25 cellular contexts compared by ENCODE assay signal in the genomic region with DNA sequence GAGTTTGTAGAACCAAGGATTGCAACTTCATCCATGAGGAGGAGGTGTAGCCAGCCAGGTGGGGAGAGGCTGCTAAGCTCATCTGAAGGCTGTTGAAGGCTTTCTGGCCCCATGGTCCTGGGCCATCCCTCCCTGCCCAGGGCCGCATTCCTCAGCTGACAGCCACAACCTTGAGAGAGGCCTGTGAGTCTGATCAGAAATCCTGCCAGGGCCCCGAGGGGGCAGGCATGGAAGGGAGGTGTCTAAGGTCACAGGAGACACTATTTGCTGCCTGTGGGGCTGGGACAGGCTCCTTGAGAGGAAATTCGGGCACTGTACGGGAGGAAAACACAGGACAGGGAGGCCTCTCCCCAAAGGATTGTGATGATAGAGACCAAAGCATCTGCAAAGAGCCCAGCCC.
DNase-seq lines count a peak whose midpoint lies in the region; ATAC-seq and TF ChIP-seq lines count a peak whose summit lies in the region.
"Had no signal": no experiment of that assay in that cellular context is flagged by ENCODE, and none has a peak within 500 bp of the region (broad histone marks: within the 10 kb centered on the region; RNA-seq: fewer than 3 reads in every experiment).

No MANE protein-coding gene starts in this region.

- no peak overlapping the region for H3K23ac ChIP-seq in neuronal stem cell (ENCODE audit: low read depth, low read length, poor library complexity)

- H3K18ac ChIP-seq in neuronal stem cell (ENCODE audit: low read length) = no peak overlapping the region

- H3K4me3 Mint-ChIP-seq in CD4-positive, alpha-beta T cell = no peak overlapping the region
- H3K4me3 Mint-ChIP-seq: H9 had no signal

- H4K20me1 ChIP-seq in BLaER1 = no peaks in the 10 kb centered on the region

- no peak overlapping the region for H2BK12ac ChIP-seq in neuronal stem cell (ENCODE audit: low read length)

- H3K79me1 ChIP-seq in neuronal stem cell (ENCODE audit: low read depth, low read length) = no peaks in the 10 kb centered on the region

- H3K4me3 ChIP-seq in BLaER1 (no peak overlapping the region), neuronal stem cell (ENCODE audit: low read length in 2 of 2) (no peak overlapping the region), left lung (no peak overlapping the region)
- H3K4me3 ChIP-seq: A549, GM23248 had no signal

- peak overlapping the region; percentile 12 for H3K27ac Mint-ChIP-seq in CD4-positive, alpha-beta T cell
- H3K27ac Mint-ChIP-seq: H9 had no signal

- H2BK120ac ChIP-seq in neuronal stem cell (ENCODE audit: low read depth, low read length) = no peak overlapping the region

- no peak overlapping the region for H3K4ac ChIP-seq in neuronal stem cell (ENCODE audit: low read length)

- H3K27me3 ChIP-seq in BLaER1 (no peaks in the 10 kb centered on the region), neuronal stem cell (ENCODE audit: control insufficient read depth in 3 of 3, insufficient read depth in 3 of 3, low read depth in 1 of 3, low read length in 3 of 3) (peaks cover 0 to 2% (median 0%) of the 10 kb centered on the region in 3 experiments), left lung (no peaks in the 10 kb centered on the region)
- no peaks in the 10 kb centered on the region for H3K27me3 ChIP-seq in CD4-positive, alpha-beta T cell (ENCODE audit: control insufficient read depth, insufficient read depth, low read length)

- no peak overlapping the region for H2BK15ac ChIP-seq in neuronal stem cell (ENCODE audit: low read length)

- no peaks in the 10 kb centered on the region for H3K9me3 Mint-ChIP-seq in CD4-positive, alpha-beta T cell
- H3K9me3 Mint-ChIP-seq: H9 had no signal

- H3K36me3 Mint-ChIP-seq in CD4-positive, alpha-beta T cell (ENCODE audit: low read depth) = no peaks in the 10 kb centered on the region

- H3K9ac ChIP-seq in BLaER1 (no peak overlapping the region), neuronal stem cell (ENCODE audit: low read depth, low read length, poor library complexity) (no peak overlapping the region)
- H3K9ac ChIP-seq: GM23248 had no signal

- POLR2A ChIA-PET in CD4-positive, alpha-beta T cell (lab: Charles Lee) = interaction anchor here (1.4 to 1.6 kb wide), 2 partner anchors 21 to 46 kb away, joined by 3 to 6 read pairs; no protein-coding TSS in a partner anchor

- no peak for ATAC-seq in CD4-positive, alpha-beta T cell (ENCODE audit: poor library complexity)
- no peak for ATAC-seq in left lung
- ATAC-seq: A549, HepG2, Panc1 had no signal

- no peak overlapping the region for H4K91ac ChIP-seq in neuronal stem cell (ENCODE audit: low read depth, low read length, poor library complexity)

- no CpG with 5 or more reads among the region's 4 CpGs for WGBS in neuronal stem cell (ENCODE audit: extremely low coverage in 2 of 2, insufficient read length in 2 of 2, insufficient replicate concordance in 1 of 2), 2 donors

- DNase-seq in CD4-positive, alpha-beta T cell = no peak
- DNase-seq in islet precursor cell (peak; percentile 82), neuronal stem cell (ENCODE audit: low spot score) (no peak), NK-92 (lab: John Stamatoyannopoulos, UW; ENCODE audit: unreplicated experiment) (no peak), left lung (no peak), NCI-H774 (lab: John Stamatoyannopoulos, UW) (no peak)
- DNase-seq: AML-193; CD8-positive, alpha-beta memory T cell; DMS153; DND-41; GM23248; H9; Kasumi-1; NCI-H1092 treated with DMSO at 0.1 percent for 48 hours; NCI-H1436; NCI-H187 treated with DMSO at 0.1 percent for 48 hours; NCI-H2171 treated with DMSO at 0.1 percent for 48 hours; NCI-H524; SHP77 treated with DMSO at 0.1 percent for 48 hours had no signal

- CTCF ChIA-PET in CD4-positive, alpha-beta T cell (lab: Charles Lee) = interaction anchor here (1.4 to 2.4 kb wide), 3 partner anchors 11 to 78 kb away, joined by 4 to 8 read pairs (median 7); no protein-coding TSS in a partner anchor

- no peak overlapping the region for H3K14ac ChIP-seq in neuronal stem cell (ENCODE audit: low read length)

- H3K4me1 ChIP-seq in BLaER1 = peaks cover 42% of the 10 kb centered on the region
- no peaks in the 10 kb centered on the region for H3K4me1 ChIP-seq in neuronal stem cell (ENCODE audit: control insufficient read depth in 2 of 2, insufficient read depth in 1 of 2, low read depth in 1 of 2, low read length in 2 of 2)
- no peaks in the 10 kb centered on the region for H3K4me1 ChIP-seq in left lung
- H3K4me1 ChIP-seq: A549 had no signal

- H2BK5ac ChIP-seq in neuronal stem cell (ENCODE audit: low read length) = no peak overlapping the region

- H3K36me3 ChIP-seq in BLaER1 (no peaks in the 10 kb centered on the region), neuronal stem cell (replicated peaks in 1 of 2; ENCODE audit: control insufficient read depth in 2 of 2, insufficient read depth in 2 of 2, low read length in 2 of 2) (no peaks in the 10 kb centered on the region), left lung (no peaks in the 10 kb centered on the region)

- TF ChIP-seq CTCF in CD4-positive, alpha-beta T cell (IDR thresholded peaks at IDR 0.05) = no peak
- TF ChIP-seq CTCF in left lung (IDR thresholded peaks at IDR 0.05) = no peak

- no peaks in the 10 kb centered on the region for H3K27me3 Mint-ChIP-seq in CD4-positive, alpha-beta T cell
- H3K27me3 Mint-ChIP-seq: CD8-positive, alpha-beta memory T cell had no signal

- H3K4me1 Mint-ChIP-seq in CD4-positive, alpha-beta T cell (ENCODE audit: low read depth) = peaks cover 45% of the 10 kb centered on the region

- H3K4me2 ChIP-seq in BLaER1 (peak overlapping the region; percentile 57), neuronal stem cell (ENCODE audit: insufficient read depth, low read length, poor library complexity, severe bottlenecking) (no peak overlapping the region)
- H3K4me2 ChIP-seq: A549 had no signal

- no peak overlapping the region; the same call in 1 of the 2 replicates for H3K27ac ChIP-seq in BLaER1
- no peak overlapping the region for H3K27ac ChIP-seq in CD4-positive, alpha-beta T cell (ENCODE audit: low read depth, low read length)
- no peak overlapping the region for H3K27ac ChIP-seq in neuronal stem cell (replicated peaks; ENCODE audit: low read length)
- no peak overlapping the region for H3K27ac ChIP-seq in left lung
- H3K27ac ChIP-seq: A549, C4-2B, GM23248, RWPE1 had no signal

- intact Hi-C loops in CD4-positive, alpha-beta T cell (cut with DNase I, micrococcal nuclease) = no loop called here
- intact Hi-C loops in left lung (cut with DNase I) = no loop called here

- H3K9me3 ChIP-seq in BLaER1 (peaks cover 25% of the 10 kb centered on the region), neuronal stem cell (replicated peaks in 1 of 2; ENCODE audit: control insufficient read depth in 2 of 2, insufficient read depth in 1 of 2, low read depth in 1 of 2, low read length in 2 of 2) (no peaks in the 10 kb centered on the region), left lung (no peaks in the 10 kb centered on the region)
- no peaks in the 10 kb centered on the region for H3K9me3 ChIP-seq in CD4-positive, alpha-beta T cell (ENCODE audit: control insufficient read depth, low read length)
- H3K9me3 ChIP-seq: A549 had no signal

- H2AK5ac ChIP-seq in neuronal stem cell (ENCODE audit: low read depth, low read length) = peak overlapping the region; percentile 5

- H4K8ac ChIP-seq in neuronal stem cell (ENCODE audit: low read depth, low read length) = no peak overlapping the region

- H2AFZ ChIP-seq in neuronal stem cell (ENCODE audit: low read length) = no peak overlapping the region
- H2AFZ ChIP-seq: GM23248 had no signal
